Comparison of ENCODE assay signal across 2 cellular contexts in the genomic region with DNA sequence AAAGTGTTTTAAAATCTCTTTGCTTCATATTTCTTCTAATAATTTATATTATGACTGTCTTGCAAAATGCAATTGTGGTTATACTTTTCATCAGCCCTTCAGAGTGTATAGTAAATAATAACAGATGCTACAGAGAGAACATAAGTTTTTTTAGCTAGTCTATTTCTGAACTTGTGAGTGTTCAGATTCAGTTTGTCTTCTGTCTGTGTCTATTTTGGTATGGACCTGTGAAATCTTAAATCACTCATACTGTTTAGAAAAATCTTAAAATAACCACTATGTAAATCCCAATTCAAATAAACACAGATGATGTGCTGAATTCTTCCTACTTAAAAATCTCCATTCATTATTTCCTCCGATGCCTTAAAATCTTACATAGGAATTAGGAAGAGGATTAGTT.
TF ChIP-seq lines count a peak whose summit lies in the region.

No MANE protein-coding gene starts in this region.

TF ChIP-seq in SK-N-SH, 30 proteins besides CTCF, POLR2A, EP300 and RAD21 (continued from another document):
- TF ChIP-seq, protein P1, sequence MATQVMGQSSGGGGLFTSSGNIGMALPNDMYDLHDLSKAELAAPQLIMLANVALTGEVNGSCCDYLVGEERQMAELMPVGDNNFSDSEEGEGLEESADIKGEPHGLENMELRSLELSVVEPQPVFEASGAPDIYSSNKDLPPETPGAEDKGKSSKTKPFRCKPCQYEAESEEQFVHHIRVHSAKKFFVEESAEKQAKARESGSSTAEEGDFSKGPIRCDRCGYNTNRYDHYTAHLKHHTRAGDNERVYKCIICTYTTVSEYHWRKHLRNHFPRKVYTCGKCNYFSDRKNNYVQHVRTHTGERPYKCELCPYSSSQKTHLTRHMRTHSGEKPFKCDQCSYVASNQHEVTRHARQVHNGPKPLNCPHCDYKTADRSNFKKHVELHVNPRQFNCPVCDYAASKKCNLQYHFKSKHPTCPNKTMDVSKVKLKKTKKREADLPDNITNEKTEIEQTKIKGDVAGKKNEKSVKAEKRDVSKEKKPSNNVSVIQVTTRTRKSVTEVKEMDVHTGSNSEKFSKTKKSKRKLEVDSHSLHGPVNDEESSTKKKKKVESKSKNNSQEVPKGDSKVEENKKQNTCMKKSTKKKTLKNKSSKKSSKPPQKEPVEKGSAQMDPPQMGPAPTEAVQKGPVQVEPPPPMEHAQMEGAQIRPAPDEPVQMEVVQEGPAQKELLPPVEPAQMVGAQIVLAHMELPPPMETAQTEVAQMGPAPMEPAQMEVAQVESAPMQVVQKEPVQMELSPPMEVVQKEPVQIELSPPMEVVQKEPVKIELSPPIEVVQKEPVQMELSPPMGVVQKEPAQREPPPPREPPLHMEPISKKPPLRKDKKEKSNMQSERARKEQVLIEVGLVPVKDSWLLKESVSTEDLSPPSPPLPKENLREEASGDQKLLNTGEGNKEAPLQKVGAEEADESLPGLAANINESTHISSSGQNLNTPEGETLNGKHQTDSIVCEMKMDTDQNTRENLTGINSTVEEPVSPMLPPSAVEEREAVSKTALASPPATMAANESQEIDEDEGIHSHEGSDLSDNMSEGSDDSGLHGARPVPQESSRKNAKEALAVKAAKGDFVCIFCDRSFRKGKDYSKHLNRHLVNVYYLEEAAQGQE (IDR thresholded peaks at IDR 0.05; ENCODE audit: low read depth, low read length): no peak
- TF ChIP-seq CHD2 (IDR thresholded peaks at IDR 0.05; ENCODE audit: low read length, partially characterized antibody): no peak
- TF ChIP-seq, protein P2, sequence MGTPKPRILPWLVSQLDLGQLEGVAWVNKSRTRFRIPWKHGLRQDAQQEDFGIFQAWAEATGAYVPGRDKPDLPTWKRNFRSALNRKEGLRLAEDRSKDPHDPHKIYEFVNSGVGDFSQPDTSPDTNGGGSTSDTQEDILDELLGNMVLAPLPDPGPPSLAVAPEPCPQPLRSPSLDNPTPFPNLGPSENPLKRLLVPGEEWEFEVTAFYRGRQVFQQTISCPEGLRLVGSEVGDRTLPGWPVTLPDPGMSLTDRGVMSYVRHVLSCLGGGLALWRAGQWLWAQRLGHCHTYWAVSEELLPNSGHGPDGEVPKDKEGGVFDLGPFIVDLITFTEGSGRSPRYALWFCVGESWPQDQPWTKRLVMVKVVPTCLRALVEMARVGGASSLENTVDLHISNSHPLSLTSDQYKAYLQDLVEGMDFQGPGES (IDR thresholded peaks at IDR 0.05; ENCODE audit: low read depth, low read length): no peak

TF ChIP-seq in SK-N-SH treated with all-trans-retinoic acid at 6 μM for 48 hours, 23 proteins besides CTCF, POLR2A, EP300 and RAD21 (continued from another document):
- TF ChIP-seq, protein P3, sequence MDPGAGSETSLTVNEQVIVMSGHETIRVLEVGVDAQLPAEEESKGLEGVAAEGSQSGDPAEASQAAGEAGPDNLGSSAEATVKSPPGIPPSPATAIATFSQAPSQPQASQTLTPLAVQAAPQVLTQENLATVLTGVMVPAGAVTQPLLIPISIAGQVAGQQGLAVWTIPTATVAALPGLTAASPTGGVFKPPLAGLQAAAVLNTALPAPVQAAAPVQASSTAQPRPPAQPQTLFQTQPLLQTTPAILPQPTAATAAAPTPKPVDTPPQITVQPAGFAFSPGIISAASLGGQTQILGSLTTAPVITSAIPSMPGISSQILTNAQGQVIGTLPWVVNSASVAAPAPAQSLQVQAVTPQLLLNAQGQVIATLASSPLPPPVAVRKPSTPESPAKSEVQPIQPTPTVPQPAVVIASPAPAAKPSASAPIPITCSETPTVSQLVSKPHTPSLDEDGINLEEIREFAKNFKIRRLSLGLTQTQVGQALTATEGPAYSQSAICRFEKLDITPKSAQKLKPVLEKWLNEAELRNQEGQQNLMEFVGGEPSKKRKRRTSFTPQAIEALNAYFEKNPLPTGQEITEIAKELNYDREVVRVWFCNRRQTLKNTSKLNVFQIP (CRISPR knock-in tag; IDR thresholded peaks at IDR 0.05; ENCODE audit: borderline replicate concordance, low read depth): no peak
- TF ChIP-seq TCF4 (CRISPR knock-in tag; IDR thresholded peaks at IDR 0.05; ENCODE audit: borderline replicate concordance) (no peak), ZNF8 (CRISPR knock-in tag; IDR thresholded peaks at IDR 0.05) (no peak), ZFP30 (CRISPR knock-in tag; IDR thresholded peaks at IDR 0.05) (no peak), ZFP3 (CRISPR knock-in tag; IDR thresholded peaks at IDR 0.05) (no peak), ESRRG (CRISPR knock-in tag; IDR thresholded peaks at IDR 0.05) (no peak), ZNF70 (CRISPR knock-in tag; IDR thresholded peaks at IDR 0.05) (no peak)
- TF ChIP-seq, protein P4, sequence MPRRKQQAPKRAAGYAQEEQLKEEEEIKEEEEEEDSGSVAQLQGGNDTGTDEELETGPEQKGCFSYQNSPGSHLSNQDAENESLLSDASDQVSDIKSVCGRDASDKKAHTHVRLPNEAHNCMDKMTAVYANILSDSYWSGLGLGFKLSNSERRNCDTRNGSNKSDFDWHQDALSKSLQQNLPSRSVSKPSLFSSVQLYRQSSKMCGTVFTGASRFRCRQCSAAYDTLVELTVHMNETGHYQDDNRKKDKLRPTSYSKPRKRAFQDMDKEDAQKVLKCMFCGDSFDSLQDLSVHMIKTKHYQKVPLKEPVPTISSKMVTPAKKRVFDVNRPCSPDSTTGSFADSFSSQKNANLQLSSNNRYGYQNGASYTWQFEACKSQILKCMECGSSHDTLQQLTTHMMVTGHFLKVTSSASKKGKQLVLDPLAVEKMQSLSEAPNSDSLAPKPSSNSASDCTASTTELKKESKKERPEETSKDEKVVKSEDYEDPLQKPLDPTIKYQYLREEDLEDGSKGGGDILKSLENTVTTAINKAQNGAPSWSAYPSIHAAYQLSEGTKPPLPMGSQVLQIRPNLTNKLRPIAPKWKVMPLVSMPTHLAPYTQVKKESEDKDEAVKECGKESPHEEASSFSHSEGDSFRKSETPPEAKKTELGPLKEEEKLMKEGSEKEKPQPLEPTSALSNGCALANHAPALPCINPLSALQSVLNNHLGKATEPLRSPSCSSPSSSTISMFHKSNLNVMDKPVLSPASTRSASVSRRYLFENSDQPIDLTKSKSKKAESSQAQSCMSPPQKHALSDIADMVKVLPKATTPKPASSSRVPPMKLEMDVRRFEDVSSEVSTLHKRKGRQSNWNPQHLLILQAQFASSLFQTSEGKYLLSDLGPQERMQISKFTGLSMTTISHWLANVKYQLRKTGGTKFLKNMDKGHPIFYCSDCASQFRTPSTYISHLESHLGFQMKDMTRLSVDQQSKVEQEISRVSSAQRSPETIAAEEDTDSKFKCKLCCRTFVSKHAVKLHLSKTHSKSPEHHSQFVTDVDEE (CRISPR knock-in tag; IDR thresholded peaks at IDR 0.05): no peak
